Comparison of ENCODE assay signal across 29 cellular contexts in the genomic region with DNA sequence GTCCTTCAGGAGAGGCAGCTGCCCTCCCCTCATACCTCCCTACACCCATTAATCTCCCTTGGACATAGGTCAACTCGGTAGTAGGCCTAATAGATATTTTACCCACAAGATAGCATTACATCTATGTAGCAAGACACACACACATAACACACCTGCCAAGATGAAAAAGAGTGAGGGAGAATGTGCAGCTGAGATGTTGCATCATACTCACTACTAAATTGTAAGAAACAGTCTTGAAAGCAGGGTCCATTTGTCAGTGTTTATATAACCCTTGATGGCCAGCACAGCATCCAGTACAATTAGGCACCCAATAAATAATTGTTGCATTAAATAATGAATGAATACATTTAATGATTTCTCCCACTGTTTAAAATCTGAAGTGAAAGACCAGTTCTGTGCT.
"Had no signal": no experiment of that assay in that cellular context is flagged by ENCODE, and none has a peak within 500 bp of the region (broad histone marks: within the 10 kb centered on the region; RNA-seq: fewer than 3 reads in every experiment).

No MANE protein-coding gene starts in this region.

- H3K4me1 ChIP-seq: neural progenitor cell, parathyroid adenoma, prostate gland, suprapubic skin, testis, tibial artery, transverse colon, upper lobe of right lung, uterus had no signal

- ATAC-seq: naive thymus-derived CD4-positive, alpha-beta T cell; natural killer cell; right cardiac atrium; sciatic nerve; stimulated activated memory B cell treated with anti-CD40 and anti-IgM and Interleukin-4, amounts not matched to agents 10 μg/mL and 1 μg/mL and 100 μg/mL, for 72 hours; stimulated activated naive CD8-positive, alpha-beta T cell treated with anti-CD3 and anti-CD28 coated beads, Interleukin-15, amount 100 ng/mL, for 72 hours; stimulated activated naive CD8-positive, alpha-beta T cell treated with anti-CD3 and anti-CD28 coated beads, Interleukin-15, Interleukin-2, amounts not matched to agents 100 U/mL and 50 U/mL, for 24 hours; upper lobe of right lung had no signal

- H3K79me2 ChIP-seq: parathyroid adenoma had no signal

- H3K4me3 ChIP-seq: neural progenitor cell, ovary, prostate gland, skin epidermis, smooth muscle cell, spleen, suprapubic skin, testis, tibial artery, transverse colon, upper lobe of right lung, uterus had no signal

- H3K9me3 ChIP-seq: ovary, prostate gland, spleen, suprapubic skin, testis, tibial artery, transverse colon, upper lobe of right lung, uterus had no signal

- H3K36me3 ChIP-seq: neural progenitor cell, ovary, prostate gland, spleen, suprapubic skin, tibial artery, transverse colon, upper lobe of right lung, uterus had no signal

- H3K27me3 ChIP-seq: neural progenitor cell, ovary, suprapubic skin, testis, tibial artery, transverse colon, upper lobe of right lung, uterus had no signal

- H2AFZ ChIP-seq: parathyroid adenoma had no signal

- H3K27ac ChIP-seq: neural progenitor cell, ovary, parathyroid adenoma, prostate gland, skin epidermis, spleen, suprapubic skin, testis, tibial artery, transverse colon, upper lobe of right lung, uterus had no signal

- H3K4me2 ChIP-seq: neural progenitor cell, smooth muscle cell had no signal

- DNase-seq: naive thymus-derived CD4-positive, alpha-beta T cell; natural killer cell; occipital lobe; ovary; posterior cingulate gyrus; right cardiac atrium; spleen; stimulated activated CD4-positive, alpha-beta T cell treated with anti-CD3 and anti-CD28 coated beads, Interleukin-12 subunit alpha, Interleukin-12 subunit beta, amount 100 ng/mL, for 4 hours; stimulated activated CD4-positive, alpha-beta T cell treated with anti-CD3 and anti-CD28 coated beads, Interleukin-1b, Interleukin-23, amount 100 ng/mL, for 48 hours; stimulated activated CD4-positive, alpha-beta T cell treated with anti-CD3 and anti-CD28 coated beads, Interleukin-4, amount 100 ng/mL, for 1 hour; stimulated activated CD4-positive, alpha-beta T cell treated with anti-CD3 and anti-CD28 coated beads, Interleukin-4, amount 100 ng/mL, for 4 hours; stimulated activated CD8-positive, alpha-beta memory T cell treated with anti-CD3 and anti-CD28 coated beads, Interleukin-4, amount 100 ng/mL, for 48 hours; stimulated activated naive CD4-positive, alpha-beta T cell; stimulated activated naive CD8-positive, alpha-beta T cell treated with anti-CD3 and anti-CD28 coated beads, Interleukin-15, amount 100 ng/mL, for 72 hours; stimulated activated naive CD8-positive, alpha-beta T cell treated with anti-CD3 and anti-CD28 coated beads, Interleukin-15, Interleukin-2, amounts not matched to agents 100 U/mL and 50 U/mL, for 24 hours; substantia nigra; testis; tibial artery; transverse colon; upper lobe of right lung; uterus had no signal

- H3K9ac ChIP-seq: neural progenitor cell, parathyroid adenoma had no signal
